8 cellular contexts compared by ENCODE assay signal in the genomic region with DNA sequence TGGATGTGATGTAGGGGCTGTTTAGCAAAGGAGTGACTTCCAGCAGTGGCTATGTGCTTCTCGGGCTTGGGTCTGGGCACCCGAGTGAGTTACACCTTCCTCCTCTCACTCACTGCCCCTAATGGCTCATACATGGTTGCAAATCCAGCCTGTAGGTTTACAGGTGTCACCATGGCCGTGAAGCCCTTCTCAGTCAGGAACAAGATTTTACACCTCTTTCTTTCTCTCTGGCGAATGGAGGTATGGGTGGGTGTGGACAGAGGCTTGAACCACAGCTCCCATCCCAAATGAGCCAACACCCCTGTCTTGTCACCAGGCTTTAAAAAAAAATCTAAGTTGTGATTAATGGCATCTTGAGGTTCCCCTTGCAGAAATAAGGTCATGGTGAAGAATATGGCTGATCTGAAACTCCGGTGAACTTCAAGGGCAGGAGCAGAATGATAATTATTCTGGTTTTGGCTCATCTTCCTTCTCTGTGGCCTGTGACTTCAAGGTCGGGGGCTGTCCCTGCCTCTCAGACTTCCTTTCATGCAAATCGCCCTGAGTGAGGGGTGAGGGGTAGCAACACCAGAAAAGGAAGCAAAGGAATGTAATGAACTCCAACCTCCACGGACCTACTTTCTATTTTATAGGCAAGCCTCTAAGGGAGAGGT.
DNase-seq lines count a peak whose midpoint lies in the region; ATAC-seq lines count a peak whose summit lies in the region.

No MANE protein-coding gene starts in this region.

- ATAC-seq in GM19351 (IDR thresholded peaks at IDR 0.05; ENCODE audit: unreplicated experiment), result peak; percentile 99
- ATAC-seq in HG03060 (IDR thresholded peaks at IDR 0.05; ENCODE audit: low read depth, unreplicated experiment), result peak; percentile 95

- DNase-seq in activated CD8-positive, alpha-beta memory T cell treated with anti-CD3 and anti-CD28 coated beads, Interleukin-2, amount 50 U/mL, for 24 hours (ENCODE audit: extremely low read depth), result peak; percentile 39
- peak; percentile 58 to 80 (median 67) for DNase-seq in stimulated activated CD4-positive, alpha-beta T cell treated with anti-CD3 and anti-CD28 coated beads, TNF-alpha, amount 100 ng/mL, for 48 hours (ENCODE audit: low read depth in 3 of 3)
- DNase-seq in SIG-M5 treated with dmso at 0.1 percent for 504 hours (lab: John Stamatoyannopoulos, UW; ENCODE audit: unreplicated experiment), result no peak
- no peak for DNase-seq in putamen (ENCODE audit: low spot score)
- no peak for DNase-seq in HuH-7.5 (ENCODE audit: low spot score)
- no peak for DNase-seq in T1000 (lab: John Stamatoyannopoulos, UW)

Comparison
In these comparisons a context has a peak if more than half of its experiments do, and no peak if none do; other contexts are left out.
1. DNase-seq: peak in activated CD8-positive, alpha-beta memory T cell treated with anti-CD3 and anti-CD28 coated beads, Interleukin-2, amount 50 U/mL, for 24 hours (single experiment) and stimulated activated CD4-positive, alpha-beta T cell treated with anti-CD3 and anti-CD28 coated beads, TNF-alpha, amount 100 ng/mL, for 48 hours (3 of 3); none in SIG-M5 treated with dmso at 0.1 percent for 504 hours (single experiment), putamen (single experiment), HuH-7.5 (single experiment) and T1000 (single experiment).